Comparison of ENCODE assay signal across 1 cellular context in the genomic region with DNA sequence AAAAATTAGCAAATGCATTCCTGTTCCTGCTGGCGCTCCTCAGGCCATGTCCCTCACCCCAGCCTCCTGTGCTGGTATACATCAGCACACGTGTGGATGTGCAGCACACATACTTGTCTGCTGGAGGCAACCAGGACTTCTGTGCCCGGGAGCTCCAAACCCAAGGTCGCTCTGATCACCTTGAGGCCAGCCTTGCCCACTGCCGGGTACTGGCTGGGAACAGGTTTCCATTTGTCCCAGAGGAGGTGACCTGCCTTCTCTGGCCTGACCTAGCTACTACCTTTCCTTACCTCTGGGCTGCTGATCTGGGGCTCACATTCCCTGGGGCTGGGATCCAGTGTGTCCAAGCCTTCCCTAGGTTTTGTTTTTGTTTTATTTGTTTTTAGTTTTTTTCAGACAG.
TF ChIP-seq lines count a peak whose summit lies in the region.

No MANE protein-coding gene starts in this region.

TF ChIP-seq in GM12878, 131 proteins besides CTCF, POLR2A, EP300 and RAD21:
- TF ChIP-seq ZNF622 (IDR thresholded peaks at IDR 0.05), result no peak
- TF ChIP-seq SIN3A (IDR thresholded peaks at IDR 0.05; ENCODE audit: low read depth, low read length), result no peak
- TF ChIP-seq RCOR1 (conservative IDR thresholded peaks at IDR 0.05; ENCODE audit: low read depth, low read length), result no peak
- no peak for TF ChIP-seq SMAD5 (IDR thresholded peaks at IDR 0.05; ENCODE audit: low read depth)
- no peak for TF ChIP-seq MTA3 (IDR thresholded peaks at IDR 0.05; ENCODE audit: borderline replicate concordance, low read length)
- TF ChIP-seq BMI1 (IDR thresholded peaks at IDR 0.05; ENCODE audit: borderline replicate concordance), result no peak
- TF ChIP-seq, protein P1, sequence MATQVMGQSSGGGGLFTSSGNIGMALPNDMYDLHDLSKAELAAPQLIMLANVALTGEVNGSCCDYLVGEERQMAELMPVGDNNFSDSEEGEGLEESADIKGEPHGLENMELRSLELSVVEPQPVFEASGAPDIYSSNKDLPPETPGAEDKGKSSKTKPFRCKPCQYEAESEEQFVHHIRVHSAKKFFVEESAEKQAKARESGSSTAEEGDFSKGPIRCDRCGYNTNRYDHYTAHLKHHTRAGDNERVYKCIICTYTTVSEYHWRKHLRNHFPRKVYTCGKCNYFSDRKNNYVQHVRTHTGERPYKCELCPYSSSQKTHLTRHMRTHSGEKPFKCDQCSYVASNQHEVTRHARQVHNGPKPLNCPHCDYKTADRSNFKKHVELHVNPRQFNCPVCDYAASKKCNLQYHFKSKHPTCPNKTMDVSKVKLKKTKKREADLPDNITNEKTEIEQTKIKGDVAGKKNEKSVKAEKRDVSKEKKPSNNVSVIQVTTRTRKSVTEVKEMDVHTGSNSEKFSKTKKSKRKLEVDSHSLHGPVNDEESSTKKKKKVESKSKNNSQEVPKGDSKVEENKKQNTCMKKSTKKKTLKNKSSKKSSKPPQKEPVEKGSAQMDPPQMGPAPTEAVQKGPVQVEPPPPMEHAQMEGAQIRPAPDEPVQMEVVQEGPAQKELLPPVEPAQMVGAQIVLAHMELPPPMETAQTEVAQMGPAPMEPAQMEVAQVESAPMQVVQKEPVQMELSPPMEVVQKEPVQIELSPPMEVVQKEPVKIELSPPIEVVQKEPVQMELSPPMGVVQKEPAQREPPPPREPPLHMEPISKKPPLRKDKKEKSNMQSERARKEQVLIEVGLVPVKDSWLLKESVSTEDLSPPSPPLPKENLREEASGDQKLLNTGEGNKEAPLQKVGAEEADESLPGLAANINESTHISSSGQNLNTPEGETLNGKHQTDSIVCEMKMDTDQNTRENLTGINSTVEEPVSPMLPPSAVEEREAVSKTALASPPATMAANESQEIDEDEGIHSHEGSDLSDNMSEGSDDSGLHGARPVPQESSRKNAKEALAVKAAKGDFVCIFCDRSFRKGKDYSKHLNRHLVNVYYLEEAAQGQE (IDR thresholded peaks at IDR 0.05; ENCODE audit: low read depth, low read length), result no peak
- no peak for TF ChIP-seq CHD4 (IDR thresholded peaks at IDR 0.05)
- no peak for TF ChIP-seq NR2C2 (IDR thresholded peaks at IDR 0.05; ENCODE audit: borderline replicate concordance, control insufficient read depth, insufficient read length, low read depth)
- TF ChIP-seq CBFB (IDR thresholded peaks at IDR 0.05; ENCODE audit: low read depth), result no peak
- no peak for TF ChIP-seq CREB1 (IDR thresholded peaks at IDR 0.05; ENCODE audit: low read depth)
- no peak for TF ChIP-seq MYC (IDR thresholded peaks at IDR 0.05; ENCODE audit: insufficient read depth, insufficient read length, insufficient replicate concordance, low read length, severe bottlenecking)
- TF ChIP-seq MYB (IDR thresholded peaks at IDR 0.05; ENCODE audit: borderline replicate concordance, low read depth, low read length), result no peak
- no peak for TF ChIP-seq MEF2A (IDR thresholded peaks at IDR 0.05; ENCODE audit: insufficient read depth, low read depth, low read length)
- TF ChIP-seq SP1 (IDR thresholded peaks at IDR 0.05; ENCODE audit: low read depth, low read length), result no peak
- no peak for TF ChIP-seq GABPA (IDR thresholded peaks at IDR 0.05; ENCODE audit: low read depth)
- no peak for TF ChIP-seq ZBED1 (IDR thresholded peaks at IDR 0.05; ENCODE audit: borderline replicate concordance)
